13 cellular contexts compared by ENCODE assay signal in genomic region chr3:46936733-46937250, GRCh38. TPM values are rescaled to one million over a fixed set of nuclear protein-coding genes. Genes with fewer than 3 reads are reported as not detected.
DNase-seq lines count a peak whose midpoint lies in the region; TF ChIP-seq lines count a peak whose summit lies in the region.
"Had no signal": no experiment of that assay in that cellular context is flagged by ENCODE, and none has a peak within 500 bp of the region (broad histone marks: within the 10 kb centered on the region; RNA-seq: fewer than 3 reads in every experiment).

No MANE protein-coding gene starts in this region.

- DNase-seq in AG09309 (ENCODE audit: low read depth), result no peak
- peak; percentile 53 for DNase-seq in HFFc6
- no peak for DNase-seq in epithelial cell of prostate (ENCODE audit: low read depth, low spot score)
- DNase-seq in osteocyte (ENCODE audit: extremely low spot score, unreplicated experiment), result no peak
- DNase-seq in A172 (ENCODE audit: low spot score), result no peak
- no peak for DNase-seq in GM19240 (ENCODE audit: insufficient read length, low spot score)
- DNase-seq in NCI-H526 treated with DMSO at 0.1 percent for 48 hours (lab: John Stamatoyannopoulos, UW), result no peak
- DNase-seq in colonic mucosa, result no peak
- DNase-seq: activated T-cell treated with anti-CD3 and anti-CD28 coated beads, Interleukin-2, amount 50 U/mL, for 1 hour; DMS79 treated with DMSO at 0.1 percent for 48 hours; NCI-H187 treated with DMSO at 0.1 percent for 48 hours had no signal

- H3K27ac Mint-ChIP-seq in HFFc6, result peak overlapping the region; percentile 90
- peak overlapping the region; percentile 88 for H3K27ac Mint-ChIP-seq in osteocyte (ENCODE audit: unreplicated experiment)

- H3K27me3 Mint-ChIP-seq in HFFc6 (ENCODE audit: insufficient read depth) (no peaks in the 10 kb centered on the region; the same call in 1 of the 2 replicates), osteocyte (ENCODE audit: unreplicated experiment) (no peaks in the 10 kb centered on the region)
- H3K27me3 Mint-ChIP-seq: stimulated activated naive CD8-positive, alpha-beta T cell treated with anti-CD3 and anti-CD28 coated beads, Interleukin-15, Interleukin-2, amounts not matched to agents 100 ng/mL and 50 ng/mL, for 24 hours had no signal

- H3K4me1 Mint-ChIP-seq in HFFc6 (ENCODE audit: low read depth), result peaks cover 53% of the 10 kb centered on the region
- H3K4me1 Mint-ChIP-seq in osteocyte (ENCODE audit: unreplicated experiment), result peaks cover 55% of the 10 kb centered on the region

- H3K27ac ChIP-seq in epithelial cell of prostate, result peak overlapping the region; percentile 98
- H3K27ac ChIP-seq in colonic mucosa, result no peak overlapping the region

- no peaks in the 10 kb centered on the region for H3K36me3 ChIP-seq in colonic mucosa

- H3K27me3 ChIP-seq in colonic mucosa, result no peaks in the 10 kb centered on the region

- H3K4me3 Mint-ChIP-seq in HFFc6 (peak overlapping the region; percentile 20; the same call in 1 of the 2 replicates), osteocyte (ENCODE audit: unreplicated experiment) (no peak overlapping the region)
- H3K4me3 Mint-ChIP-seq: stimulated activated naive CD8-positive, alpha-beta T cell treated with anti-CD3 and anti-CD28 coated beads, Interleukin-15, Interleukin-2, amounts not matched to agents 100 ng/mL and 50 ng/mL, for 24 hours had no signal

- H3K4me3 ChIP-seq in AG09309 (ENCODE audit: control insufficient read depth, low read depth, low read length) (no peak overlapping the region), colonic mucosa (no peak overlapping the region)
- H3K4me3 ChIP-seq: HAP-1 had no signal

- H3K9me3 Mint-ChIP-seq in HFFc6 (no peaks in the 10 kb centered on the region), osteocyte (ENCODE audit: unreplicated experiment) (no peaks in the 10 kb centered on the region)
- H3K9me3 Mint-ChIP-seq: stimulated activated naive CD8-positive, alpha-beta T cell treated with anti-CD3 and anti-CD28 coated beads, Interleukin-15, Interleukin-2, amounts not matched to agents 100 ng/mL and 50 ng/mL, for 24 hours had no signal

- peak; percentile 2 for TF ChIP-seq CTCF in AG09309 (IDR thresholded peaks at IDR 0.05; ENCODE audit: control insufficient read depth, insufficient read depth, low read depth, low read length, missing control alignments)
- TF ChIP-seq CTCF in HFFc6 (IDR thresholded peaks at IDR 0.05), result peak; percentile 11; the same call in 1 of the 2 replicates
- TF ChIP-seq CTCF in osteocyte (IDR thresholded peaks at IDR 0.05), result no peak
- TF ChIP-seq CTCF in colonic mucosa (IDR thresholded peaks at IDR 0.05), result no peak

- H3K36me3 Mint-ChIP-seq in HFFc6 (ENCODE audit: low read depth), result peaks cover 20% of the 10 kb centered on the region
- peaks cover 24% of the 10 kb centered on the region for H3K36me3 Mint-ChIP-seq in osteocyte (ENCODE audit: unreplicated experiment)

- peaks cover 24% of the 10 kb centered on the region for H3K4me1 ChIP-seq in colonic mucosa
- H3K4me1 ChIP-seq: HAP-1 had no signal

- no peaks in the 10 kb centered on the region for H3K9me3 ChIP-seq in colonic mucosa
- H3K9me3 ChIP-seq: HAP-1 had no signal

- no peak overlapping the region for H3K9ac ChIP-seq in colonic mucosa (ENCODE audit: low read depth in 2 of 2, low read length in 2 of 2)

- intact Hi-C loops in colonic mucosa (cut with DNase I), result no loop called here

RNA-seq across cellular contexts. Expression of gene CCDC12, which starts 39.8 kb away (rescaled TPM):
- total RNA-seq in HFFc6 (2021; fragmentation: NEBNext Ultra II Directional; extraction: Animal tissue kit (Norgen Biotek cat#: 25700)), result 10 to 100 TPM; 21.3 to 27.9 (median 27.2) TPM
- total RNA-seq in osteocyte (34.5 and 37.4 TPM in 2 replicates), colonic mucosa (10 to 100 TPM; 34.1 to 55.7 TPM)
- total RNA-seq in A172 (2014; rRNA removed; shearing (Covaris generic)), result 21.1 and 32.5 TPM in 2 replicates

RNA-seq across cellular contexts. Expression of gene NBEAL2, which starts 42.7 kb away (rescaled TPM):
- total RNA-seq in HFFc6 (2021; fragmentation: NEBNext Ultra II Directional; extraction: Animal tissue kit (Norgen Biotek cat#: 25700)), result 1 to 10 TPM; 5.3 to 7.6 (median 5.8) TPM
- 14.0 and 21.8 TPM in 2 replicates for total RNA-seq in osteocyte
- total RNA-seq in A172 (2014; rRNA removed; shearing (Covaris generic)), result 10.9 and 13.9 TPM in 2 replicates
- total RNA-seq in colonic mucosa, result 100 to 1,000 TPM in 1 of 2 donors, 10 to 100 TPM in 1; 40.9 to 106 TPM

RNA-seq across cellular contexts. Expression of gene PTH1R, which starts 59.3 kb away (rescaled TPM):
- total RNA-seq in HFFc6 (2021; fragmentation: NEBNext Ultra II Directional; extraction: Animal tissue kit (Norgen Biotek cat#: 25700)), result 1 to 10 TPM in 2 of 6 experiments, under 1 TPM in 3, not detected in 1; 0.09 to 1.4 (median 0.85) TPM
- total RNA-seq in osteocyte (12.9 and 15.4 TPM in 2 replicates), colonic mucosa (under 1 TPM; 0.69 to 0.86 TPM)
- 2.8 and 4.9 TPM in 2 replicates for total RNA-seq in A172 (2014; rRNA removed; shearing (Covaris generic))

Comparison
In these comparisons a context has a peak if more than half of its experiments do, and no peak if none do; other contexts are left out.
1. CTCF ChIP-seq: peak in AG09309 (single experiment) and HFFc6 (single experiment); none in osteocyte (single experiment) and colonic mucosa (single experiment).